Comparison of ENCODE assay signal across 10 cellular contexts in genomic region chr6:41976794-41977484, GRCh38. TPM values are rescaled to one million over a fixed set of nuclear protein-coding genes. Genes with fewer than 3 reads are reported as not detected.
DNase-seq lines count a peak whose midpoint lies in the region; ATAC-seq and TF ChIP-seq lines count a peak whose summit lies in the region.
"Had no signal": no experiment of that assay in that cellular context is flagged by ENCODE, and none has a peak within 500 bp of the region (broad histone marks: within the 10 kb centered on the region; RNA-seq: fewer than 3 reads in every experiment).

No MANE protein-coding gene starts in this region.

- POLR2A ChIA-PET in activated B cell treated with CpG ODN at 0.5 μM for 24 hours (lab: Charles Lee), result interaction anchor here (0.7 to 2.5 kb wide), 16 partner anchors 9 to 73 kb away, joined by 3 to 13 read pairs (median 4); partner anchors contain the start of genes BYSL, MED20 and TAF8

- TF ChIP-seq POLR2A in gastroesophageal sphincter (IDR thresholded peaks at IDR 0.05), result no peak

- H3K27me3 Mint-ChIP-seq in activated B cell treated with CpG ODN at 0.5 μM for 24 hours, result no peaks in the 10 kb centered on the region
- no peaks in the 10 kb centered on the region for H3K27me3 Mint-ChIP-seq in stimulated activated naive B cell treated with anti-CD40 and anti-IgM and Interleukin-4, amounts not matched to agents 10 μg/mL and 1 μg/mL and 100 μg/mL, for 72 hours

- peaks cover 0 to 12% (median 0%) of the 10 kb centered on the region in 3 donors for H3K4me1 ChIP-seq in gastroesophageal sphincter
- H3K4me1 ChIP-seq: BE2C had no signal

- TF ChIP-seq EP300 in gastroesophageal sphincter (IDR thresholded peaks at IDR 0.05), result no peak

- intact Hi-C loops in activated B cell treated with CpG ODN at 0.5 μM for 24 hours (cut with micrococcal nuclease), result loop anchor here (1.0 to 5.0 kb wide), 3 partner anchors 19 to 48 kb away; partner anchors contain the start of gene CCND3

- H3K27me3 ChIP-seq in gastroesophageal sphincter, result no peaks in the 10 kb centered on the region
- H3K27me3 ChIP-seq: BE2C, neutrophil had no signal

- 67 to 76% methylated on average over 7 to 8 of the region's 9 CpGs for WGBS in gastroesophageal sphincter (ENCODE audit: low coverage in 1 of 2), 2 donors

- no peaks in the 10 kb centered on the region for H3K9me3 Mint-ChIP-seq in activated B cell treated with CpG ODN at 0.5 μM for 24 hours
- H3K9me3 Mint-ChIP-seq in stimulated activated naive B cell treated with anti-CD40 and anti-IgM and Interleukin-4, amounts not matched to agents 10 μg/mL and 1 μg/mL and 100 μg/mL, for 72 hours, result no peaks in the 10 kb centered on the region

- H3K27ac Mint-ChIP-seq in activated B cell treated with CpG ODN at 0.5 μM for 24 hours, result peak overlapping the region; percentile 85
- H3K27ac Mint-ChIP-seq in stimulated activated naive B cell treated with anti-CD40 and anti-IgM and Interleukin-4, amounts not matched to agents 10 μg/mL and 1 μg/mL and 100 μg/mL, for 72 hours, result peak overlapping the region; percentile 94

- DNase-seq in activated gamma-delta T cell treated with anti-CD3 and anti-CD28 coated beads, Interleukin-2, amount 50 U/mL, for 16 hours (ENCODE audit: low read depth), result peak; percentile 10
- DNase-seq in activated gamma-delta T cell (lab: John Stamatoyannopoulos, UW) (no peak), activated B cell treated with CpG ODN at 0.5 μM for 24 hours (no peak), fibroblast of mammary gland (ENCODE audit: low read depth) (peak; percentile 81), T-helper 9 cell (no peak)
- peak; percentile 60 for DNase-seq in stimulated activated naive B cell treated with anti-CD40 and anti-IgM and Interleukin-4, amounts not matched to agents 10 μg/mL and 1 μg/mL and 100 μg/mL, for 72 hours
- DNase-seq: BE2C had no signal

- H3K27ac ChIP-seq in gastroesophageal sphincter, result no peak overlapping the region
- H3K27ac ChIP-seq: neutrophil had no signal

- H3K36me3 Mint-ChIP-seq in activated B cell treated with CpG ODN at 0.5 μM for 24 hours (ENCODE audit: low read depth), result peaks cover 6% of the 10 kb centered on the region
- no peaks in the 10 kb centered on the region for H3K36me3 Mint-ChIP-seq in stimulated activated naive B cell treated with anti-CD40 and anti-IgM and Interleukin-4, amounts not matched to agents 10 μg/mL and 1 μg/mL and 100 μg/mL, for 72 hours

- no peaks in the 10 kb centered on the region for H3K36me3 ChIP-seq in gastroesophageal sphincter
- H3K36me3 ChIP-seq: BE2C, neutrophil had no signal

- CTCF ChIA-PET in activated B cell treated with CpG ODN at 0.5 μM for 24 hours (lab: Charles Lee), result interaction anchor here (0.9 to 1.6 kb wide), 6 partner anchors 9 to 67 kb away, joined by 3 to 6 read pairs (median 4); no protein-coding TSS in a partner anchor

- ATAC-seq in activated B cell treated with CpG ODN at 0.5 μM for 24 hours (ENCODE audit: low read depth), result peak; percentile 76
- ATAC-seq in stimulated activated naive B cell treated with anti-CD40 and anti-IgM and Interleukin-4, amounts not matched to agents 10 μg/mL and 1 μg/mL and 100 μg/mL, for 72 hours (replicated peaks), result peak; percentile 92 to 93
- no peak for ATAC-seq in gastroesophageal sphincter
- no peak for ATAC-seq in GM21723 (IDR thresholded peaks at IDR 0.05; ENCODE audit: unreplicated experiment)

- peak overlapping the region; percentile 47 for H3K4me3 Mint-ChIP-seq in activated B cell treated with CpG ODN at 0.5 μM for 24 hours
- H3K4me3 Mint-ChIP-seq in stimulated activated naive B cell treated with anti-CD40 and anti-IgM and Interleukin-4, amounts not matched to agents 10 μg/mL and 1 μg/mL and 100 μg/mL, for 72 hours, result peak overlapping the region; percentile 48 to 53

- H3K9me3 ChIP-seq in gastroesophageal sphincter, result no peaks in the 10 kb centered on the region
- H3K9me3 ChIP-seq: BE2C, neutrophil had no signal

- TF ChIP-seq CTCF in activated B cell treated with CpG ODN at 0.5 μM for 24 hours (IDR thresholded peaks at IDR 0.05), result no peak
- no peak for TF ChIP-seq CTCF in fibroblast of mammary gland (conservative IDR thresholded peaks at IDR 0.05; ENCODE audit: control insufficient read depth, insufficient read depth, low read depth, low read length)
- no peak for TF ChIP-seq CTCF in gastroesophageal sphincter (IDR thresholded peaks at IDR 0.05)

- H3K4me3 ChIP-seq in fibroblast of mammary gland (ENCODE audit: control insufficient read depth, low read depth, low read length) (no peak overlapping the region), gastroesophageal sphincter (no peak overlapping the region)

- peaks cover 72% of the 10 kb centered on the region for H3K4me1 Mint-ChIP-seq in activated B cell treated with CpG ODN at 0.5 μM for 24 hours
- peaks cover 44 to 83% of the 10 kb centered on the region in 2 donors for H3K4me1 Mint-ChIP-seq in stimulated activated naive B cell treated with anti-CD40 and anti-IgM and Interleukin-4, amounts not matched to agents 10 μg/mL and 1 μg/mL and 100 μg/mL, for 72 hours

RNA-seq across cellular contexts. Expression of gene CCND3, which starts 35.3 kb away (rescaled TPM):
- total RNA-seq in activated B cell treated with CpG ODN at 0.5 μM for 24 hours (70.7 and 75.2 TPM in 2 replicates), gastroesophageal sphincter (100 to 1,000 TPM; 103 to 212 (median 145) TPM)

RNA-seq across cellular contexts. Expression of gene BYSL, which starts 55.6 kb away (rescaled TPM):
- total RNA-seq in activated B cell treated with CpG ODN at 0.5 μM for 24 hours, result 39.5 and 43.2 TPM in 2 replicates
- 10 to 100 TPM in 1 of 4 donors, 1 to 10 TPM in 3; 7.2 to 10.3 (median 8.3) TPM for total RNA-seq in gastroesophageal sphincter

RNA-seq across cellular contexts. Expression of gene MED20, which starts 56.0 kb away (rescaled TPM):
- 21.1 and 22.2 TPM in 2 replicates for total RNA-seq in activated B cell treated with CpG ODN at 0.5 μM for 24 hours
- total RNA-seq in gastroesophageal sphincter, result 10 to 100 TPM; 15.7 to 18.7 (median 17.0) TPM

Comparison
In these comparisons a context has a peak if more than half of its experiments do, and no peak if none do; other contexts are left out.
1. DNase-seq: peak in activated gamma-delta T cell treated with anti-CD3 and anti-CD28 coated beads, Interleukin-2, amount 50 U/mL, for 16 hours (single experiment), fibroblast of mammary gland (single experiment) and stimulated activated naive B cell treated with anti-CD40 and anti-IgM and Interleukin-4, amounts not matched to agents 10 μg/mL and 1 μg/mL and 100 μg/mL, for 72 hours (single experiment); none in activated gamma-delta T cell (single experiment), activated B cell treated with CpG ODN at 0.5 μM for 24 hours (single experiment) and T-helper 9 cell (single experiment).
2. ATAC-seq: peak in activated B cell treated with CpG ODN at 0.5 μM for 24 hours (single experiment) and stimulated activated naive B cell treated with anti-CD40 and anti-IgM and Interleukin-4, amounts not matched to agents 10 μg/mL and 1 μg/mL and 100 μg/mL, for 72 hours (2 of 2); none in gastroesophageal sphincter (single experiment) and GM21723 (single experiment).